In genomic region chr15:88835646-88836045, GRCh38 we compare ENCODE assay signal across 1 cellular context.
TF ChIP-seq lines count a peak whose summit lies in the region.

No MANE protein-coding gene starts in this region.

TF ChIP-seq in WTC11, 78 proteins besides CTCF, POLR2A, EP300 and RAD21 (continued from another document):
- TF ChIP-seq ZNF532 (CRISPR knock-in tag; IDR thresholded peaks at IDR 0.05; ENCODE audit: borderline replicate concordance) = no peak
- TF ChIP-seq ZNF671 (CRISPR knock-in tag; IDR thresholded peaks at IDR 0.05) = no peak
- no peak for TF ChIP-seq PRDM15 (CRISPR knock-in tag; IDR thresholded peaks at IDR 0.05)
- TF ChIP-seq HMGA2 (CRISPR knock-in tag; IDR thresholded peaks at IDR 0.05) = no peak
- TF ChIP-seq FOXP1 (CRISPR knock-in tag; IDR thresholded peaks at IDR 0.05; ENCODE audit: borderline replicate concordance) = no peak
- no peak for TF ChIP-seq IRF2 (CRISPR knock-in tag; IDR thresholded peaks at IDR 0.05; ENCODE audit: borderline replicate concordance, low read depth)
- TF ChIP-seq RELA (CRISPR knock-in tag; IDR thresholded peaks at IDR 0.05; ENCODE audit: borderline replicate concordance) = no peak
- no peak for TF ChIP-seq KAT7 (CRISPR knock-in tag; IDR thresholded peaks at IDR 0.05; ENCODE audit: borderline replicate concordance)
- no peak for TF ChIP-seq EMX1 (CRISPR knock-in tag; IDR thresholded peaks at IDR 0.05)
- no peak for TF ChIP-seq CDX4 (CRISPR knock-in tag; IDR thresholded peaks at IDR 0.05; ENCODE audit: borderline replicate concordance)
TF ChIP-seq in WTC11: peak in this region for 0.
